In the genomic region with DNA sequence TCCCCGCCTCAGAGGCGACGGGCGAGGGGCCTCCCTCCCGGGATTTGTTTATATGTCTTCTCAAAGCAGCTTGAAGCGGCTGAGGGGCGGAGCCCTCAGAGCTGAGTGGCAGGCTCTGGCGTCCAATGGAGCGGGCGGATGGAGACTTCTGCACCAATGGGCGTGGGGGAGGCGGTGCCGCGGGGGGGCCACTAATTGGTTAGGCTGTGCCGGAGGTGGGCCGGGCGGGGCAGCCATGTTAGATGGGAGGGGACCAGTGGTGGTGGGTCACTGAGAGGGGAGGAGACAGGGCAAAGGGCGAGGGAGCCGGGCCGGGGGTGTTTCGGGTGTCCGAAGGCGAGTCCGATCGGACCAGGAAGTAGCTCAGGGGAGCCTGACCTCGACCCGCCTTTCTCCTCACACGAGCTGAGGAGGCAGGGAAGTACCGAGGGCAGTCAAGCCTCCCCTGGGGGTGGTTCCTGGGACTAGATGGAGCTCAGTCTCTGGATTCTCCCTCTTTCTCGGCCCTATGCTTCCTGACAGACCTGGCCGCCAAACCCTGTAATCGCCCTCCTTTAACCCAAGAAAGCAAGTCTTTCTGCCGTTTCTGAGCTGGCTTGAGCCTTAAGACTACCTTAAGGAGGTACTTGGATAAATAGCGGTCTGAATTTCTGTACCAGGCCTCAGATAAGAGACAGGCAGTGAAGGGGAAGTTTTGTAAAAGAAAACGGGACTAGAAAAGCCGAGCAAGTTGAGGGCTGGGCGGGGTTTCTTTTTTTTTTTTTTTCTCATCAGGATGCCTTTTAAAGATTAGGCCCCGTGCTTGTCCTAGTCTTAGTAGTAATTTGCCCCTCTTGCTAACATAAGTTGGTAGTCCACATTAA, we compare ENCODE assay signal across 7 cellular contexts.
A peak's percentile ranks its signal among the peaks of the same experiment; 100 is the strongest.
DNase-seq lines count a peak whose midpoint lies in the region; ATAC-seq lines count a peak whose summit lies in the region.

No MANE protein-coding gene starts in this region.

- ATAC-seq in GM18511 (IDR thresholded peaks at IDR 0.05; ENCODE audit: unreplicated experiment) (peak; percentile 82), HG03025 (IDR thresholded peaks at IDR 0.05; ENCODE audit: low FRiP score, unreplicated experiment) (peak; percentile 78)

- DNase-seq in NCI-H2029 treated with DMSO at 0.1 percent for 48 hours (lab: John Stamatoyannopoulos, UW): peak; percentile 89
- DNase-seq in T1000 (lab: John Stamatoyannopoulos, UW): peak; percentile 95
- DNase-seq in astrocyte of the hippocampus (ENCODE audit: low read depth, low spot score): peak; percentile 100
- DNase-seq in hippocampal formation (lab: John Stamatoyannopoulos, UW): peak; percentile 93 to 99
- DNase-seq in retina: peak; percentile 97

Comparison
In these comparisons a context has a peak if more than half of its experiments do, and no peak if none do; other contexts are left out.
1. Peak in every context shown above with its lines: DNase-seq and ATAC-seq.